ENCODE assay signal across 8 cellular contexts in the genomic region with DNA sequence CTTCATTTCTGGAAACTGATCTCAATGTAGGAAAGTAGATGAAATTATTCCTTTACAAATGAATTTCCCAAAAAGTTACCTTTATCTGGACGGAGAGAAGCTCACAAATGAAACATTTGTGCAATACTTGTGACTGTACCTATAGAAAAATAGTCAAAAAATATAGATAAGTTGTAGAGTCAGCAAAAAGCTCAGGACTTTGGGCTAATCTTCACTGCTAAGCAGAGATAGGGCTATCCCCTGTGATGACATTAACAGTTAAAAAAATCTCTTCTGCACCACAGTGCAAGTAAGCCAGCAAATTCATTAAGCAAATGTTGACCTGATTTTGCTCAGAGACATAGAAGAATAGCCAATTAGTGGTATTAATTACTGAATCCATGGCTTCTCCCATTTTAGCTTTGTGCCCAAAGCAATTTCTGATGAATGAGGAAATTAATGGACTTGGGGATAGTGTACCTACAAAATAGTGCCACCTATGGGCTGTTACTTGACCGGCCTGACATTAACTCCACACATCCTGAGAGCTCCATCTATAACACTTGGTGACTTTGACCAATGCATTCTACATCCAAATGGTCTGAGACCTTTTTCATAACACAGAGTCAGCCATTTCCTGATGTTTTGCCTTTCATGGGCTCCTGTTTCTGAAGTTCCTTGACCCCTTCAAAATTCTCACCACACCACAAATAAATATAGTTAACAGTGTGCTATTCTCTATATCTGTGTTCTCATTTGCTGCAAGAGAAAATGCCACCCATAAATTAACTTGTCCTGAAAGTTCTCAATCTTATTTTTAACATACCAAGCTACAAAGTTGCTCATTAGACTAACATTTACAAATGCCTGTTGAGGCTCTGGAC.
DNase-seq lines count a peak whose midpoint lies in the region; ATAC-seq, FAIRE-seq and TF ChIP-seq lines count a peak whose summit lies in the region.

No MANE protein-coding gene starts in this region.

- TF ChIP-seq CTCF in A549 (IDR thresholded peaks at IDR 0.05): peak; percentile 44
- peak; percentile 75 for TF ChIP-seq CTCF in GM12873 (IDR thresholded peaks at IDR 0.05; ENCODE audit: insufficient read depth, low read depth, low read length, missing control alignments)
- peak; percentile 81 for TF ChIP-seq CTCF in OCI-LY7 (conservative IDR thresholded peaks at IDR 0.05; ENCODE audit: low read length)
- TF ChIP-seq CTCF in pancreas (IDR thresholded peaks at IDR 0.05): peak in 3 of 4 donors; percentile 26 to 38 (median 34)
- TF ChIP-seq CTCF in colonic mucosa (IDR thresholded peaks at IDR 0.05): no peak

- no peak overlapping the region for H3K4me3 ChIP-seq in A549
- H3K4me3 ChIP-seq in OCI-LY7 (ENCODE audit: low read depth, low read length, poor library complexity, severe bottlenecking): no peak overlapping the region
- H3K4me3 ChIP-seq in pancreas: no peak overlapping the region
- H3K4me3 ChIP-seq in colonic mucosa: no peak overlapping the region

- no peak for TF ChIP-seq EP300 in A549 (IDR thresholded peaks at IDR 0.05)

- no peaks in the 10 kb centered on the region for H3K4me1 ChIP-seq in A549
- H3K4me1 ChIP-seq in OCI-LY7 (ENCODE audit: insufficient read depth, low read length, poor library complexity, severe bottlenecking): no peaks in the 10 kb centered on the region
- no peaks in the 10 kb centered on the region for H3K4me1 ChIP-seq in pancreas
- H3K4me1 ChIP-seq in colonic mucosa: no peaks in the 10 kb centered on the region

- CTCF ChIA-PET in A549 (lab: Yijun Ruan, JAX): interaction anchor here (0.6 to 2.8 kb wide), 12 partner anchors 9 to 688 kb away, joined by 3 to 14 read pairs (median 4); no protein-coding TSS in a partner anchor
- CTCF ChIA-PET in OCI-LY7 (lab: Charles Lee; ENCODE audit: unreplicated experiment): interaction anchor here (0.9 kb wide), 1 partner anchor 94 kb away, joined by 3 read pairs; no protein-coding TSS in a partner anchor

- TF ChIP-seq POLR2A in A549 (IDR thresholded peaks at IDR 0.05; ENCODE audit: low read length): no peak

- no peaks in the 10 kb centered on the region for H4K20me1 ChIP-seq in OCI-LY7 (ENCODE audit: insufficient read depth, low read length)

- ATAC-seq in A549 (peak; percentile 72 to 87; a peak in 4 of 6 replicates), HG03280 (IDR thresholded peaks at IDR 0.05; ENCODE audit: unreplicated experiment) (peak; percentile 54), esophagus mucosa (peak; percentile 45), pancreas (peak; percentile 50 to 80 (median 78))

- peak; percentile 28 for FAIRE-seq in A549 (lab: Jason Lieb, UNC)
- no peak for FAIRE-seq in pancreas (lab: Jason Lieb, UNC)

- H3K27me3 ChIP-seq in pancreas: no peaks in the 10 kb centered on the region
- H3K27me3 ChIP-seq in colonic mucosa: no peaks in the 10 kb centered on the region

- H3K79me2 ChIP-seq in OCI-LY7 (ENCODE audit: insufficient read depth, low read depth, low read length): no peaks in the 10 kb centered on the region

- BruUV-seq in OCI-LY7 (replicated peaks; lab: Mats Ljungman, UMichigan): no TSS peak

- H3K36me3 ChIP-seq in OCI-LY7 (ENCODE audit: insufficient read depth, low read length) (no peaks in the 10 kb centered on the region), pancreas (no peaks in the 10 kb centered on the region), colonic mucosa (no peaks in the 10 kb centered on the region)

- no peak overlapping the region for H2AFZ ChIP-seq in OCI-LY7 (ENCODE audit: low read length)

- H3K9me3 ChIP-seq in A549 (no peaks in the 10 kb centered on the region), OCI-LY7 (ENCODE audit: low read length) (no peaks in the 10 kb centered on the region), pancreas (no peaks in the 10 kb centered on the region), colonic mucosa (no peaks in the 10 kb centered on the region)

- H3K4me2 ChIP-seq in A549: no peak overlapping the region
- no peak overlapping the region for H3K4me2 ChIP-seq in OCI-LY7 (ENCODE audit: low read length)

- no peak overlapping the region for H3K9ac ChIP-seq in colonic mucosa (ENCODE audit: low read depth in 2 of 2, low read length in 2 of 2)

- intact Hi-C loops in OCI-LY7 (cut with micrococcal nuclease; ENCODE audit: unreplicated experiment) (loop anchor here (2.0 kb wide), 1 partner anchor 59 kb away; no protein-coding TSS in a partner anchor), pancreas (cut with DNase I) (no loop called here), colonic mucosa (cut with DNase I) (no loop called here)

- TF ChIP-seq RAD21 in A549 (conservative IDR thresholded peaks at IDR 0.05 in 1 of 2, IDR thresholded peaks at IDR 0.05 in 1 of 2): peak; percentile 25 to 27; a peak in 1 of 5 replicates

- DNase-seq in A549 (ENCODE audit: low read depth in 1 of 2, low spot score in 1 of 2) (peak; percentile 28 to 32), OCI-LY7 (ENCODE audit: low spot score) (peak; percentile 29), pancreas (no peak), colonic mucosa (no peak)
- no peak for DNase-seq in stimulated activated CD4-positive, alpha-beta T cell treated with anti-CD3 and anti-CD28 coated beads, Interleukin-2, amount 100 ng/mL, for 24 hours

- H3K27ac ChIP-seq in A549 (no peak overlapping the region), OCI-LY7 (ENCODE audit: low read depth, low read length, poor library complexity, severe bottlenecking) (no peak overlapping the region), pancreas (no peak overlapping the region), colonic mucosa (no peak overlapping the region)

- H3K9me2 ChIP-seq in OCI-LY7 (ENCODE audit: insufficient read depth, low read length): no peaks in the 10 kb centered on the region

- POLR2A ChIA-PET in A549 (lab: Yijun Ruan, JAX) (no interaction called here), OCI-LY7 (lab: Charles Lee) (interaction anchor here (0.6 to 1.1 kb wide), 3 partner anchors 12 to 347 kb away, joined by 3 to 5 read pairs (median 3); no protein-coding TSS in a partner anchor)

- WGBS in A549 (ENCODE audit: missing lambda C conversion rate): 13% methylated on average over 2 of the region's 2 CpGs
- WGBS in pancreas, 2 donors: 55 to 60% methylated on average over 2 of the region's 2 CpGs

TF ChIP-seq in A549, 52 proteins besides CTCF, POLR2A, EP300 and RAD21:
- TF ChIP-seq TP53 (CRISPR knock-in tag; IDR thresholded peaks at IDR 0.05): no peak
- TF ChIP-seq, protein P1, sequence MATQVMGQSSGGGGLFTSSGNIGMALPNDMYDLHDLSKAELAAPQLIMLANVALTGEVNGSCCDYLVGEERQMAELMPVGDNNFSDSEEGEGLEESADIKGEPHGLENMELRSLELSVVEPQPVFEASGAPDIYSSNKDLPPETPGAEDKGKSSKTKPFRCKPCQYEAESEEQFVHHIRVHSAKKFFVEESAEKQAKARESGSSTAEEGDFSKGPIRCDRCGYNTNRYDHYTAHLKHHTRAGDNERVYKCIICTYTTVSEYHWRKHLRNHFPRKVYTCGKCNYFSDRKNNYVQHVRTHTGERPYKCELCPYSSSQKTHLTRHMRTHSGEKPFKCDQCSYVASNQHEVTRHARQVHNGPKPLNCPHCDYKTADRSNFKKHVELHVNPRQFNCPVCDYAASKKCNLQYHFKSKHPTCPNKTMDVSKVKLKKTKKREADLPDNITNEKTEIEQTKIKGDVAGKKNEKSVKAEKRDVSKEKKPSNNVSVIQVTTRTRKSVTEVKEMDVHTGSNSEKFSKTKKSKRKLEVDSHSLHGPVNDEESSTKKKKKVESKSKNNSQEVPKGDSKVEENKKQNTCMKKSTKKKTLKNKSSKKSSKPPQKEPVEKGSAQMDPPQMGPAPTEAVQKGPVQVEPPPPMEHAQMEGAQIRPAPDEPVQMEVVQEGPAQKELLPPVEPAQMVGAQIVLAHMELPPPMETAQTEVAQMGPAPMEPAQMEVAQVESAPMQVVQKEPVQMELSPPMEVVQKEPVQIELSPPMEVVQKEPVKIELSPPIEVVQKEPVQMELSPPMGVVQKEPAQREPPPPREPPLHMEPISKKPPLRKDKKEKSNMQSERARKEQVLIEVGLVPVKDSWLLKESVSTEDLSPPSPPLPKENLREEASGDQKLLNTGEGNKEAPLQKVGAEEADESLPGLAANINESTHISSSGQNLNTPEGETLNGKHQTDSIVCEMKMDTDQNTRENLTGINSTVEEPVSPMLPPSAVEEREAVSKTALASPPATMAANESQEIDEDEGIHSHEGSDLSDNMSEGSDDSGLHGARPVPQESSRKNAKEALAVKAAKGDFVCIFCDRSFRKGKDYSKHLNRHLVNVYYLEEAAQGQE (IDR thresholded peaks at IDR 0.05): no peak
- TF ChIP-seq MAFK (IDR thresholded peaks at IDR 0.05; ENCODE audit: partially characterized antibody): peak; percentile 71
- 0 out of 3 replicates have a peak, but pooled peaks have one; percentile 16 for TF ChIP-seq SMC3 (IDR thresholded peaks at IDR 0.05)

Comparison
In these comparisons a context has a peak if more than half of its experiments do, and no peak if none do; other contexts are left out.
1. DNase-seq: peak in A549 (2 of 2) and OCI-LY7 (single experiment); none in pancreas (0 of 6), colonic mucosa (single experiment) and stimulated activated CD4-positive, alpha-beta T cell treated with anti-CD3 and anti-CD28 coated beads, Interleukin-2, amount 100 ng/mL, for 24 hours (0 of 2).
2. Peak in every context shown above with its lines, with median percentiles within 50 percentile points of each other: ATAC-seq.